10 cellular contexts compared by ENCODE assay signal in genomic region chr17:73820686-73821448, GRCh38.
DNase-seq lines count a peak whose midpoint lies in the region; ATAC-seq and TF ChIP-seq lines count a peak whose summit lies in the region.
"Had no signal": no experiment of that assay in that cellular context is flagged by ENCODE, and none has a peak within 500 bp of the region (broad histone marks: within the 10 kb centered on the region; RNA-seq: fewer than 3 reads in every experiment).

No MANE protein-coding gene starts in this region.

- H3K4me1 Mint-ChIP-seq in glutamatergic neuron (ENCODE audit: low read depth, unreplicated experiment) = peaks cover 4% of the 10 kb centered on the region

- no peak overlapping the region for H3K27ac Mint-ChIP-seq in glutamatergic neuron (ENCODE audit: unreplicated experiment)
- H3K27ac Mint-ChIP-seq: activated naive CD8-positive, alpha-beta T cell treated with anti-CD3 and anti-CD28 coated beads for 36 hours had no signal

- H3K27me3 Mint-ChIP-seq in glutamatergic neuron (ENCODE audit: unreplicated experiment) = no peaks in the 10 kb centered on the region

- peaks cover 11% of the 10 kb centered on the region for H3K36me3 Mint-ChIP-seq in glutamatergic neuron (ENCODE audit: unreplicated experiment)
- H3K36me3 Mint-ChIP-seq: activated naive CD8-positive, alpha-beta T cell treated with anti-CD3 and anti-CD28 coated beads for 36 hours had no signal

- intact Hi-C loops in sciatic nerve (cut with DNase I) = no loop called here

- H3K4me3 Mint-ChIP-seq in glutamatergic neuron (ENCODE audit: unreplicated experiment) = no peak overlapping the region
- H3K4me3 Mint-ChIP-seq: activated naive CD8-positive, alpha-beta T cell treated with anti-CD3 and anti-CD28 coated beads for 36 hours had no signal

- peak; percentile 32 for ATAC-seq in sciatic nerve
- ATAC-seq in GM19467 (IDR thresholded peaks at IDR 0.05; ENCODE audit: unreplicated experiment) = no peak

- DNase-seq in NCI-H510A treated with DMSO at 0.1 percent for 48 hours (lab: John Stamatoyannopoulos, UW) (peak; percentile 36), NCI-H510A (lab: John Stamatoyannopoulos, UW) (no peak), NCI-H82 treated with DMSO at 0.1 percent for 48 hours (lab: John Stamatoyannopoulos, UW; ENCODE audit: unreplicated experiment) (peak; percentile 89), glutamatergic neuron (peak; percentile 33), sciatic nerve (ENCODE audit: low spot score) (no peak), pons (ENCODE audit: low spot score) (no peak), H4 (ENCODE audit: low spot score) (no peak)
- DNase-seq: activated naive CD8-positive, alpha-beta T cell treated with anti-CD3 and anti-CD28 coated beads for 36 hours; GOT3 had no signal

- peaks cover 10% of the 10 kb centered on the region for H3K9me3 Mint-ChIP-seq in glutamatergic neuron (ENCODE audit: unreplicated experiment)

- TF ChIP-seq CTCF in glutamatergic neuron (IDR thresholded peaks at IDR 0.05; ENCODE audit: partially characterized antibody, unreplicated experiment) = no peak

Comparison
In these comparisons a context has a peak if more than half of its experiments do, and no peak if none do; other contexts are left out.
1. DNase-seq: peak in NCI-H510A treated with DMSO at 0.1 percent for 48 hours (single experiment), NCI-H82 treated with DMSO at 0.1 percent for 48 hours (single experiment) and glutamatergic neuron (single experiment); none in NCI-H510A (single experiment), sciatic nerve (single experiment), pons (single experiment) and H4 (single experiment).